Comparison of ENCODE assay signal across 12 cellular contexts in the genomic region with DNA sequence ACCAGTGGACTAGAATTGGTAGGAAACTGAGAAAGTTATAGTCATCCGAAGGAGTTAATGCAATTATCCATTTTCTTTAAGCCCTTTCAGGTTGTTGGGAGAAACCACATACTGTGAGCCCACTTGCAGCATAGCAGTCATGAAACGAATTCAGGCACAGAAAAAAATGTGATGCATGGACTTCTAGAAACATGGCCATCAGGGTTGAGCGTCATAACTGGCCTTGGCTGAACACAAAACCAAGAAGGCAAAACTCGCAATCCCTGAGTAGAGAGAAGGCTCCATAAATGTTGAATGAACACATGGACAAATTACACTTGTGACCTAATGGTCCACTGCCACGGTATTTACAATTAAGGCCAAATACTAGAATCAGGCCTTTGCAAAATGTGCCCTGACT.
DNase-seq lines count a peak whose midpoint lies in the region; ATAC-seq and TF ChIP-seq lines count a peak whose summit lies in the region.
"Had no signal": no experiment of that assay in that cellular context is flagged by ENCODE, and none has a peak within 500 bp of the region (broad histone marks: within the 10 kb centered on the region; RNA-seq: fewer than 3 reads in every experiment).

No MANE protein-coding gene starts in this region.

- TF ChIP-seq CTCF in activated B cell treated with CpG ODN at 0.5 μM for 24 hours (IDR thresholded peaks at IDR 0.05) (no peak), left lung (IDR thresholded peaks at IDR 0.05) (no peak), thoracic aorta (IDR thresholded peaks at IDR 0.05) (no peak)

- H3K4me1 ChIP-seq in GM23248 (ENCODE audit: insufficient read depth) (peaks cover 18% of the 10 kb centered on the region), left lung (peaks cover 12 to 47% of the 10 kb centered on the region in 2 donors), thoracic aorta (ENCODE audit: control insufficient read depth in 1 of 2, low read depth in 2 of 2) (peaks cover 21 to 51% of the 10 kb centered on the region in 2 donors)

- H3K4me3 ChIP-seq in GM23248, result no peak overlapping the region
- no peak overlapping the region for H3K4me3 ChIP-seq in left lung
- H3K4me3 ChIP-seq in thoracic aorta, result no peak overlapping the region

- no peak overlapping the region for H3K4me2 ChIP-seq in GM23248 (ENCODE audit: unreplicated experiment)

- H3K9me3 ChIP-seq in GM23248 (ENCODE audit: low read depth) (no peaks in the 10 kb centered on the region), left lung (no peaks in the 10 kb centered on the region), thoracic aorta (no peaks in the 10 kb centered on the region)

- no peaks in the 10 kb centered on the region for H3K79me2 ChIP-seq in GM23248 (ENCODE audit: insufficient read depth)

- H3K27ac ChIP-seq in GM23248, result peak overlapping the region; percentile 72; the same call in 1 of the 2 replicates
- peak overlapping the region; percentile 57 to 62 for H3K27ac ChIP-seq in left lung
- peak overlapping the region; percentile 75 to 79 for H3K27ac ChIP-seq in thoracic aorta

- in situ Hi-C loops in GM23248 (cut with MboI), result no loop called here

- peaks cover 82% of the 10 kb centered on the region for H3K4me1 Mint-ChIP-seq in activated B cell treated with CpG ODN at 0.5 μM for 24 hours
- peaks cover 81% of the 10 kb centered on the region for H3K4me1 Mint-ChIP-seq in activated T-helper 1 cell treated with anti-CD3 and anti-CD28 coated beads, Interleukin-12 subunit alpha, Interleukin-12 subunit beta, Interleukin-2, Interleukin-4 antibody, amounts not matched to agents 30 ng/mL and 10 ng/mL and 1 ng/mL, durations not matched to agents 14 hours and 24 hours and 36 hours (ENCODE audit: low read depth)

- 56 to 59% methylated on average over 5 of the region's 5 CpGs for WGBS in GM23248 (ENCODE audit: low coverage in 1 of 2, low lambda C conversion rate in 2 of 2, missing lambda C conversion rate in 2 of 2), 2 experiments

- H3K4me3 Mint-ChIP-seq in activated B cell treated with CpG ODN at 0.5 μM for 24 hours, result no peak overlapping the region
- no peak overlapping the region for H3K4me3 Mint-ChIP-seq in activated T-helper 1 cell treated with anti-CD3 and anti-CD28 coated beads, Interleukin-12 subunit alpha, Interleukin-12 subunit beta, Interleukin-2, Interleukin-4 antibody, amounts not matched to agents 30 ng/mL and 10 ng/mL and 1 ng/mL, durations not matched to agents 14 hours and 24 hours and 36 hours
- H3K4me3 Mint-ChIP-seq: central memory CD8-positive, alpha-beta T cell had no signal

- no peak for DNase-seq in GM23248
- DNase-seq in activated B cell treated with CpG ODN at 0.5 μM for 24 hours, result no peak
- DNase-seq in left lung, result no peak
- DNase-seq in thoracic aorta (ENCODE audit: low spot score), result no peak
- DNase-seq in NK-92 (lab: John Stamatoyannopoulos, UW; ENCODE audit: unreplicated experiment), result no peak
- no peak for DNase-seq in activated T-helper 1 cell treated with anti-CD3 and anti-CD28 coated beads, Interleukin-12 subunit alpha, Interleukin-12 subunit beta, Interleukin-2, Interleukin-4 antibody, amounts not matched to agents 30 ng/mL and 10 ng/mL and 1 ng/mL, durations not matched to agents 14 hours and 24 hours and 36 hours (ENCODE audit: low spot score)
- no peak for DNase-seq in NCI-H1436 treated with DMSO at 0.1 percent for 48 hours (lab: John Stamatoyannopoulos, UW)
- DNase-seq: activated naive CD4-positive, alpha-beta T cell; CD4-positive, CD25-positive, alpha-beta regulatory T cell; NCI-H510A had no signal

- CTCF ChIA-PET in activated B cell treated with CpG ODN at 0.5 μM for 24 hours (lab: Charles Lee), result interaction anchor here (1.2 kb wide), 1 partner anchor 99 kb away, joined by 3 read pairs; no protein-coding TSS in a partner anchor

- intact Hi-C loops in activated B cell treated with CpG ODN at 0.5 μM for 24 hours (cut with micrococcal nuclease), result no loop called here
- intact Hi-C loops in left lung (cut with DNase I), result no loop called here
- intact Hi-C loops in activated T-helper 1 cell treated with anti-CD3 and anti-CD28 coated beads, Interleukin-12 subunit alpha, Interleukin-12 subunit beta, Interleukin-2, Interleukin-4 antibody, amounts not matched to agents 30 ng/mL and 10 ng/mL and 1 ng/mL, durations not matched to agents 14 hours and 24 hours and 36 hours (cut with micrococcal nuclease), result no loop called here

- H4K20me1 ChIP-seq in GM23248 (ENCODE audit: insufficient read depth), result no peaks in the 10 kb centered on the region

- H3K36me3 ChIP-seq in GM23248 (ENCODE audit: low read depth) (no peaks in the 10 kb centered on the region), left lung (no peaks in the 10 kb centered on the region), thoracic aorta (no peaks in the 10 kb centered on the region)

- no peaks in the 10 kb centered on the region for H3K27me3 ChIP-seq in GM23248 (replicated peaks; ENCODE audit: insufficient read depth)
- no peaks in the 10 kb centered on the region for H3K27me3 ChIP-seq in left lung
- H3K27me3 ChIP-seq in thoracic aorta (replicated peaks; ENCODE audit: insufficient read depth), result no peaks in the 10 kb centered on the region

- H3K27me3 Mint-ChIP-seq in activated B cell treated with CpG ODN at 0.5 μM for 24 hours, result no peaks in the 10 kb centered on the region
- no peaks in the 10 kb centered on the region for H3K27me3 Mint-ChIP-seq in activated T-helper 1 cell treated with anti-CD3 and anti-CD28 coated beads, Interleukin-12 subunit alpha, Interleukin-12 subunit beta, Interleukin-2, Interleukin-4 antibody, amounts not matched to agents 30 ng/mL and 10 ng/mL and 1 ng/mL, durations not matched to agents 14 hours and 24 hours and 36 hours (ENCODE audit: insufficient read depth)
- H3K27me3 Mint-ChIP-seq: CD4-positive, CD25-positive, alpha-beta regulatory T cell; central memory CD8-positive, alpha-beta T cell had no signal

- POLR2A ChIA-PET in activated B cell treated with CpG ODN at 0.5 μM for 24 hours (lab: Charles Lee), result interaction anchor here (0.5 to 0.8 kb wide), 2 partner anchors 32 to 54 kb away, joined by 3 to 11 read pairs; no protein-coding TSS in a partner anchor

- peak overlapping the region; percentile 56 for H3K27ac Mint-ChIP-seq in activated B cell treated with CpG ODN at 0.5 μM for 24 hours
- H3K27ac Mint-ChIP-seq in activated T-helper 1 cell treated with anti-CD3 and anti-CD28 coated beads, Interleukin-12 subunit alpha, Interleukin-12 subunit beta, Interleukin-2, Interleukin-4 antibody, amounts not matched to agents 30 ng/mL and 10 ng/mL and 1 ng/mL, durations not matched to agents 14 hours and 24 hours and 36 hours, result no peak overlapping the region

- no peak for ATAC-seq in activated B cell treated with CpG ODN at 0.5 μM for 24 hours (ENCODE audit: low read depth)
- ATAC-seq in left lung, result no peak
- ATAC-seq in thoracic aorta (ENCODE audit: insufficient number of reproducible peaks, low FRiP score, low read depth), result no peak
- no peak for ATAC-seq in HG03039 (IDR thresholded peaks at IDR 0.05; ENCODE audit: unreplicated experiment)

- H3K36me3 Mint-ChIP-seq in activated B cell treated with CpG ODN at 0.5 μM for 24 hours (ENCODE audit: low read depth), result no peaks in the 10 kb centered on the region
- H3K36me3 Mint-ChIP-seq in activated T-helper 1 cell treated with anti-CD3 and anti-CD28 coated beads, Interleukin-12 subunit alpha, Interleukin-12 subunit beta, Interleukin-2, Interleukin-4 antibody, amounts not matched to agents 30 ng/mL and 10 ng/mL and 1 ng/mL, durations not matched to agents 14 hours and 24 hours and 36 hours (ENCODE audit: low read depth), result no peaks in the 10 kb centered on the region
- H3K36me3 Mint-ChIP-seq: CD4-positive, CD25-positive, alpha-beta regulatory T cell had no signal

- H3K9me2 ChIP-seq in GM23248 (ENCODE audit: insufficient read depth), result no peaks in the 10 kb centered on the region

- no peaks in the 10 kb centered on the region for H3K9me3 Mint-ChIP-seq in activated B cell treated with CpG ODN at 0.5 μM for 24 hours
- peaks cover 4% of the 10 kb centered on the region for H3K9me3 Mint-ChIP-seq in activated T-helper 1 cell treated with anti-CD3 and anti-CD28 coated beads, Interleukin-12 subunit alpha, Interleukin-12 subunit beta, Interleukin-2, Interleukin-4 antibody, amounts not matched to agents 30 ng/mL and 10 ng/mL and 1 ng/mL, durations not matched to agents 14 hours and 24 hours and 36 hours
- H3K9me3 Mint-ChIP-seq: CD4-positive, CD25-positive, alpha-beta regulatory T cell; central memory CD8-positive, alpha-beta T cell had no signal

- peaks cover 19% of the 10 kb centered on the region for H3F3A ChIP-seq in GM23248 (ENCODE audit: insufficient read depth)

- no peak overlapping the region for H2AFZ ChIP-seq in GM23248

- H3K9ac ChIP-seq in GM23248, result no peak overlapping the region
